Comparison of ENCODE assay signal across 1 cellular context in the genomic region with DNA sequence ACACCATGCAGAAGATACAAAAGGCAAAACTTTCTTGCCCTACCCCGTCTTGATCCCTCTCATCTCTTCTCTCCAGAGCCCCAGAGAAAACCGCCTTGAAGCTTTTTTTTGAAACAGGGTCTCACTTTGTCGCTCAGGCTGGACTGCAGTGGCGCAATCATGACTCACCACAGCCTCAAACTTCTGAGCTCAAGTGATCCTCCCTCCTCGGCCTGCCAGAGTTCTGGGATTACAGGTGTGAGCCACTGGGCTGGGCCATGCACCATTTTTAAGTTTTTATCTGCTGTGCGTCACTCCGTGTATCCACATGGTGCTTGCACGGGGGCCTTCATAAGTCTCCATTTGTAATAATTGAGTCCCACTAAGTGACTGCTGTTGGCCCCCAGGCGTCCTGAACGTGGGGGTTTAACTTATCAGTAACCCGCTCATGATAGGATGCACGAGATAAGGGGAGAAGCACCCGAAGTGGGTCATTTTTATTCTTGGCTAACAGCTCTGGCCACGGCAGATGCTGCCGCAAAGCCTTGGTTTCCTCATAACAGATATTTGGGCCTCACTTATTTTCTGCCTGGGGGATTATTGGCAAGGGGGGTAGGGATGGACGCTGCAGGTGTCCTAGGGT.
A peak's percentile ranks its signal among the peaks of the same experiment; 100 is the strongest.
TF ChIP-seq lines count a peak whose summit lies in the region.

No MANE protein-coding gene starts in this region.

TF ChIP-seq in K562, 482 proteins besides CTCF, POLR2A, EP300 and RAD21 (continued from another document):
- TF ChIP-seq, protein P1, sequence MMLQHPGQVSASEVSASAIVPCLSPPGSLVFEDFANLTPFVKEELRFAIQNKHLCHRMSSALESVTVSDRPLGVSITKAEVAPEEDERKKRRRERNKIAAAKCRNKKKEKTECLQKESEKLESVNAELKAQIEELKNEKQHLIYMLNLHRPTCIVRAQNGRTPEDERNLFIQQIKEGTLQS (IDR thresholded peaks at IDR 0.05) = peak; percentile 88
- TF ChIP-seq, protein P1 (CRISPR knock-in tag; conservative IDR thresholded peaks at IDR 0.05) = no peak
- TF ChIP-seq CREM (IDR thresholded peaks at IDR 0.05; ENCODE audit: low read depth) (0 out of 2 replicates have a peak, but pooled peaks have one; percentile 22), JUND (IDR thresholded peaks at IDR 0.05; ENCODE audit: borderline replicate concordance, low read depth, low read length) (peak; percentile 82), JUND (tag; IDR thresholded peaks at IDR 0.05; ENCODE audit: borderline replicate concordance, low read depth, low read length) (peak; percentile 60; the same call in 1 of the 3 replicates), GTF2A2 (tag; IDR thresholded peaks at IDR 0.05) (no peak), RBM15 (IDR thresholded peaks at IDR 0.05; ENCODE audit: insufficient read depth, low read length) (no peak), CEBPG (CRISPR knock-in tag; IDR thresholded peaks at IDR 0.05) (no peak; the same call in 1 of the 2 replicates), CEBPG (tag; conservative IDR thresholded peaks at IDR 0.05 in 1 of 2, IDR thresholded peaks at IDR 0.05 in 1 of 2) (peak; percentile 88 to 90), ZNF23 (CRISPR knock-in tag; IDR thresholded peaks at IDR 0.05) (no peak), NFRKB (IDR thresholded peaks at IDR 0.05; ENCODE audit: low read depth) (no peak), FOSL1 (tag; conservative IDR thresholded peaks at IDR 0.05) (peak; percentile 84), CEBPB (tag; IDR thresholded peaks at IDR 0.05) (peak; percentile 92)
- TF ChIP-seq, protein P2, sequence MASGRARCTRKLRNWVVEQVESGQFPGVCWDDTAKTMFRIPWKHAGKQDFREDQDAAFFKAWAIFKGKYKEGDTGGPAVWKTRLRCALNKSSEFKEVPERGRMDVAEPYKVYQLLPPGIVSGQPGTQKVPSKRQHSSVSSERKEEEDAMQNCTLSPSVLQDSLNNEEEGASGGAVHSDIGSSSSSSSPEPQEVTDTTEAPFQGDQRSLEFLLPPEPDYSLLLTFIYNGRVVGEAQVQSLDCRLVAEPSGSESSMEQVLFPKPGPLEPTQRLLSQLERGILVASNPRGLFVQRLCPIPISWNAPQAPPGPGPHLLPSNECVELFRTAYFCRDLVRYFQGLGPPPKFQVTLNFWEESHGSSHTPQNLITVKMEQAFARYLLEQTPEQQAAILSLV (tag; IDR thresholded peaks at IDR 0.05) = 0 out of 2 replicates have a peak, but pooled peaks have one; percentile 32
TF ChIP-seq in K562: peak in this region for 8.
